22 cellular contexts compared by ENCODE assay signal in genomic region chr10:68435803-68436202, GRCh38.
"Had no signal": no experiment of that assay in that cellular context is flagged by ENCODE, and none has a peak within 500 bp of the region (broad histone marks: within the 10 kb centered on the region; RNA-seq: fewer than 3 reads in every experiment).

No MANE protein-coding gene starts in this region.

- DNase-seq: activated CD4-positive, alpha-beta T cell treated with anti-CD3 and anti-CD28 coated beads for 36 hours; activated CD4-positive, alpha-beta T cell treated with anti-CD3 and anti-CD28 coated beads, Interleukin-2, amount 50 U/mL, for 4 hours; activated naive CD4-positive, alpha-beta T cell treated with anti-CD3 and anti-CD28 coated beads for 36 hours; activated T-cell treated with anti-CD3 and anti-CD28 coated beads, Interleukin-2, amount 50 U/mL, for 48 hours; body of pancreas; effector CD4-positive, alpha-beta T cell; erythroblast; kidney glomerular epithelial cell; left lung; midbrain; retina; stimulated activated CD4-positive, alpha-beta T cell treated with anti-CD3 and anti-CD28 coated beads, Interleukin-2, amount 100 ng/mL, for 48 hours; stimulated activated CD8-positive, alpha-beta memory T cell treated with anti-CD3 and anti-CD28 coated beads, Interleukin-4, amount 100 ng/mL, for 48 hours; stimulated activated naive CD4-positive, alpha-beta T cell; T-helper 2 cell; testis; trophoblast cell had no signal

- H3K4me1 Mint-ChIP-seq: activated CD4-positive, alpha-beta T cell treated with anti-CD3 and anti-CD28 coated beads for 36 hours; WTC11 had no signal

- ATAC-seq: activated CD4-positive, alpha-beta T cell treated with anti-CD3 and anti-CD28 coated beads for 36 hours; body of pancreas; foreskin keratinocyte; left lung; natural killer cell treated with Interleukin-12 subunit alpha and Interleukin-12 subunit beta and Interleukin-15 and Interleukin-18, amount 100 ng/mL, for 72 hours; WTC11 had no signal

- H3K9me3 Mint-ChIP-seq: activated naive CD4-positive, alpha-beta T cell treated with anti-CD3 and anti-CD28 coated beads for 36 hours; dendritic cell treated with granulocyte-macrophage colony-stimulating factor and Interleukin-4, amounts not matched to agents 40 ng/mL and 50 ng/mL, for 4 days; natural killer cell treated with Interleukin-12 subunit alpha and Interleukin-12 subunit beta and Interleukin-15 and Interleukin-18, amount 100 ng/mL, for 72 hours; WTC11 had no signal

- H3K27ac Mint-ChIP-seq: activated CD4-positive, alpha-beta T cell treated with anti-CD3 and anti-CD28 coated beads for 36 hours; activated naive CD4-positive, alpha-beta T cell treated with anti-CD3 and anti-CD28 coated beads for 36 hours; dendritic cell treated with granulocyte-macrophage colony-stimulating factor and Interleukin-4, amounts not matched to agents 40 ng/mL and 50 ng/mL, for 4 days; natural killer cell treated with Interleukin-12 subunit alpha and Interleukin-12 subunit beta and Interleukin-15 and Interleukin-18, amount 100 ng/mL, for 72 hours; progenitor cell of endocrine pancreas; WTC11 had no signal

- H3K27me3 Mint-ChIP-seq: activated CD4-positive, alpha-beta T cell treated with anti-CD3 and anti-CD28 coated beads for 36 hours; dendritic cell treated with granulocyte-macrophage colony-stimulating factor and Interleukin-4, amounts not matched to agents 40 ng/mL and 50 ng/mL, for 4 days; natural killer cell treated with Interleukin-12 subunit alpha and Interleukin-12 subunit beta and Interleukin-15 and Interleukin-18, amount 100 ng/mL, for 72 hours; progenitor cell of endocrine pancreas had no signal

- H3K4me3 Mint-ChIP-seq: activated CD4-positive, alpha-beta T cell treated with anti-CD3 and anti-CD28 coated beads for 36 hours; activated naive CD4-positive, alpha-beta T cell treated with anti-CD3 and anti-CD28 coated beads for 36 hours; dendritic cell treated with granulocyte-macrophage colony-stimulating factor and Interleukin-4, amounts not matched to agents 40 ng/mL and 50 ng/mL, for 4 days; natural killer cell treated with Interleukin-12 subunit alpha and Interleukin-12 subunit beta and Interleukin-15 and Interleukin-18, amount 100 ng/mL, for 72 hours; WTC11 had no signal
